In the genomic region with DNA sequence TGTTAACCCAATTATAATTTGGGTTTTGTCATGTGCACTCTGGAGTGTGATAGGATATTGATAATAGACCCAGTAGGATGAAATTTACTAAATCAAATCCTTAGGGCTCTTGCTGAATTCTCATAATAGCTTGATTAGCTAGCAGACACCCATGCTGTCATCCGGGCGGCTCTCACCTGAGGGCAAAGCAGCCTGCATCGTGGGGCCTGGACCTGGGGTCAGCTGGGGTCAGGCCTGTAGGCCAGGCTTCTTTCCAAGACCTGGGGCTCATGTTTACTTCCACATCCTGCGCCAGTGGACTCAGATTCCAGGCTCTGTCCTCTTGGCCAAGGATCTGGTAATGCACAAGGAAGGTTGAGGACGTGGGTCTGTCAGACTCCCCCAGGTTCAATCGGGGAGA, we compare ENCODE assay signal across 27 cellular contexts.
"Had no signal": no experiment of that assay in that cellular context is flagged by ENCODE, and none has a peak within 500 bp of the region (broad histone marks: within the 10 kb centered on the region; RNA-seq: fewer than 3 reads in every experiment).

No MANE protein-coding gene starts in this region.

- H3K27ac Mint-ChIP-seq: naive thymus-derived CD4-positive, alpha-beta T cell; natural killer cell; nephron; stimulated activated effector memory CD8-positive, alpha-beta T cell treated with anti-CD3 and anti-CD28 coated beads, Interleukin-12 subunit alpha, Interleukin-12 subunit beta, amount 100 ng/mL, for 72 hours; stimulated activated naive B cell treated with anti-CD40 and anti-IgM and Interleukin-4, amounts not matched to agents 10 μg/mL and 1 μg/mL and 100 μg/mL, for 72 hours; stimulated activated naive CD8-positive, alpha-beta T cell treated with anti-CD3 and anti-CD28 coated beads, Interleukin-15, Interleukin-2, amounts not matched to agents 100 ng/mL and 50 ng/mL, for 24 hours had no signal

- ATAC-seq: naive thymus-derived CD4-positive, alpha-beta T cell; natural killer cell; right cardiac atrium; right lobe of liver; stimulated activated effector memory CD8-positive, alpha-beta T cell treated with anti-CD3 and anti-CD28 coated beads, Interleukin-12 subunit alpha, Interleukin-12 subunit beta, amount 100 ng/mL, for 72 hours; stimulated activated naive B cell treated with anti-CD40 and anti-IgM and Interleukin-4, amounts not matched to agents 10 μg/mL and 1 μg/mL and 100 μg/mL, for 72 hours had no signal

- H3K4me3 Mint-ChIP-seq: naive thymus-derived CD4-positive, alpha-beta T cell; natural killer cell; nephron; neural crest cell; stimulated activated effector memory CD8-positive, alpha-beta T cell treated with anti-CD3 and anti-CD28 coated beads, Interleukin-12 subunit alpha, Interleukin-12 subunit beta, amount 100 ng/mL, for 72 hours; stimulated activated naive B cell treated with anti-CD40 and anti-IgM and Interleukin-4, amounts not matched to agents 10 μg/mL and 1 μg/mL and 100 μg/mL, for 72 hours; stimulated activated naive CD8-positive, alpha-beta T cell treated with anti-CD3 and anti-CD28 coated beads, Interleukin-15, Interleukin-2, amounts not matched to agents 100 ng/mL and 50 ng/mL, for 24 hours had no signal

- H3K27me3 ChIP-seq: ovary, right lobe of liver, thyroid gland, tibial nerve, upper lobe of left lung, uterus had no signal

- H3K36me3 ChIP-seq: ovary, prostate gland, right lobe of liver, sigmoid colon, stomach, thoracic aorta, thyroid gland, tibial nerve, upper lobe of left lung, uterus had no signal

- H3K36me3 Mint-ChIP-seq: naive thymus-derived CD4-positive, alpha-beta T cell; natural killer cell; stimulated activated effector memory CD8-positive, alpha-beta T cell treated with anti-CD3 and anti-CD28 coated beads, Interleukin-12 subunit alpha, Interleukin-12 subunit beta, amount 100 ng/mL, for 72 hours; stimulated activated naive B cell treated with anti-CD40 and anti-IgM and Interleukin-4, amounts not matched to agents 10 μg/mL and 1 μg/mL and 100 μg/mL, for 72 hours had no signal

- H3K4me1 Mint-ChIP-seq: natural killer cell; neural crest cell; stimulated activated naive B cell treated with anti-CD40 and anti-IgM and Interleukin-4, amounts not matched to agents 10 μg/mL and 1 μg/mL and 100 μg/mL, for 72 hours had no signal

- DNase-seq: naive thymus-derived CD4-positive, alpha-beta T cell; natural killer cell; occipital lobe; ovary; right cardiac atrium; right lobe of liver; small intestine; stimulated activated CD4-positive, alpha-beta T cell treated with anti-CD3 and anti-CD28 coated beads, Interleukin-15, amount 100 ng/mL, for 24 hours; stimulated activated CD4-positive, alpha-beta T cell treated with anti-CD3 and anti-CD28 coated beads, Interleukin-2, amount 100 ng/mL, for 24 hours; stimulated activated CD4-positive, alpha-beta T cell treated with anti-CD3 and anti-CD28 coated beads, Interleukin-2, amount 100 ng/mL, for 48 hours; stimulated activated CD4-positive, alpha-beta T cell treated with anti-CD3 and anti-CD28 coated beads, Interleukin-4, amount 100 ng/mL, for 24 hours; stimulated activated naive B cell treated with anti-CD40 and anti-IgM and Interleukin-4, amounts not matched to agents 10 μg/mL and 1 μg/mL and 100 μg/mL, for 72 hours; stimulated activated naive CD4-positive, alpha-beta T cell treated with Interleukin-2 at 50 U/mL for 16 hours; stomach; thyroid gland; trophoblast cell; upper lobe of left lung; uterus had no signal

- H3K27me3 Mint-ChIP-seq: stimulated activated naive CD8-positive, alpha-beta T cell treated with anti-CD3 and anti-CD28 coated beads, Interleukin-15, Interleukin-2, amounts not matched to agents 100 ng/mL and 50 ng/mL, for 24 hours had no signal

- H2AFZ ChIP-seq: parathyroid adenoma had no signal

- H3K9me3 ChIP-seq: ovary, prostate gland, right lobe of liver, sigmoid colon, stomach, thoracic aorta, thyroid gland, tibial nerve, upper lobe of left lung, uterus had no signal

- H3K27ac ChIP-seq: ovary, parathyroid adenoma, prostate gland, right lobe of liver, sigmoid colon, stomach, thoracic aorta, thyroid gland, tibial nerve, upper lobe of left lung, uterus had no signal

- H3K4me1 ChIP-seq: parathyroid adenoma, prostate gland, right lobe of liver, uterus had no signal

- H3K4me3 ChIP-seq: ovary, prostate gland, right lobe of liver, sigmoid colon, stomach, thoracic aorta, thyroid gland, tibial nerve, upper lobe of left lung, uterus had no signal

- H3K9ac ChIP-seq: parathyroid adenoma had no signal

- H3K9me3 Mint-ChIP-seq: natural killer cell; nephron; neural crest cell; stimulated activated effector memory CD8-positive, alpha-beta T cell treated with anti-CD3 and anti-CD28 coated beads, Interleukin-12 subunit alpha, Interleukin-12 subunit beta, amount 100 ng/mL, for 72 hours; stimulated activated naive B cell treated with anti-CD40 and anti-IgM and Interleukin-4, amounts not matched to agents 10 μg/mL and 1 μg/mL and 100 μg/mL, for 72 hours; stimulated activated naive CD8-positive, alpha-beta T cell treated with anti-CD3 and anti-CD28 coated beads, Interleukin-15, Interleukin-2, amounts not matched to agents 100 ng/mL and 50 ng/mL, for 24 hours had no signal
